In the genomic region with DNA sequence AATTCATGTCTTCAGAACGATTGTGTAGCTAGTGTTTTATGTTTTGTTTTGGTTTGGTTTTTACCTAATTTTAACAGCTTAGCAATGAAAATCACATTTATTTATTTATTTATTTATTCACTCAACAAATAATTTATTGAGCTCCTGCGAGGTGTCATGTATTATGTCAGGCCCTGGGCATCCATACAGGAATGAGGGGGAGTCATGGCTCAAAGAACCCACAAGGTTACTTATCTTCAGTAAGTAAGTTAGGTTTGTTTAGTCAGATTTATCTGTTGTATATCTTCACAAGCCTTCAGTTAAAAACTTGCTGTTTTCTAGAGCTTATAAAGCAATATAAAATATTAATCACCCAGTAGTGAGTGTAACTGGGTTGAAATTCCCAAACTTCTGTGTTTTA, we compare ENCODE assay signal across 31 cellular contexts.
DNase-seq lines count a peak whose midpoint lies in the region; ATAC-seq and TF ChIP-seq lines count a peak whose summit lies in the region.
"Had no signal": no experiment of that assay in that cellular context is flagged by ENCODE, and none has a peak within 500 bp of the region (broad histone marks: within the 10 kb centered on the region; RNA-seq: fewer than 3 reads in every experiment).

No MANE protein-coding gene starts in this region.

- peak overlapping the region; percentile 56 for H3K4me2 ChIP-seq in OCI-LY3 (ENCODE audit: low read length)
- H3K4me2 ChIP-seq: A549; BLaER1; BLaER1 treated with 17β-estradiol and CSF1 and Interleukin-3, amounts not matched to agents 10 nM and 100 nM had no signal

- DNase-seq in NCI-H226: peak; percentile 77
- DNase-seq in amniotic epithelial cell (ENCODE audit: low read depth): peak; percentile 68
- no peak for DNase-seq in NCI-H1092 treated with DMSO at 0.1 percent for 48 hours (lab: John Stamatoyannopoulos, UW)
- DNase-seq in DMS53 treated with DMSO at 0.1 percent for 48 hours (lab: John Stamatoyannopoulos, UW; ENCODE audit: unreplicated experiment): no peak
- DNase-seq: 8988T; ACHN; AML-193; BE2C; C1 segment of cervical spinal cord; Caco-2; Calu3; CD4-positive, alpha-beta memory T cell; CD4-positive, alpha-beta T cell; CD4-positive, CD25-positive, alpha-beta regulatory T cell; CD8-positive, alpha-beta memory T cell; CD8-positive, alpha-beta T cell; COR-L47; DMS 273 treated with DMSO at 0.1 percent for 48 hours; DMS153; DMS53; DMS79; DMS79 treated with DMSO at 0.1 percent for 48 hours; DND-41; EL had no signal

- no peaks in the 10 kb centered on the region for H3K79me2 ChIP-seq in OCI-LY3 (ENCODE audit: low read length)

- peaks cover 11% of the 10 kb centered on the region for H3K36me3 ChIP-seq in OCI-LY3 (replicated peaks; ENCODE audit: low read depth, low read length)
- H3K36me3 ChIP-seq: BE2C; BLaER1; BLaER1 treated with 17β-estradiol and CSF1 and Interleukin-3, amounts not matched to agents 10 nM and 100 nM had no signal

- H3K4me3 ChIP-seq in OCI-LY3 (ENCODE audit: low read length): 0 out of 2 replicates have a peak overlapping the region, but pooled peaks have one; percentile 3
- H3K4me3 ChIP-seq: A549; BLaER1; BLaER1 treated with 17β-estradiol and CSF1 and Interleukin-3, amounts not matched to agents 10 nM and 100 nM had no signal

- no peak for ATAC-seq in GM18907 (IDR thresholded peaks at IDR 0.05; ENCODE audit: unreplicated experiment)
- ATAC-seq: A549; CD8-positive, alpha-beta T cell had no signal

- peak overlapping the region; percentile 49; the same call in 1 of the 2 replicates for H2AFZ ChIP-seq in OCI-LY3 (ENCODE audit: low read depth, low read length)

- TF ChIP-seq CTCF in OCI-LY3 (IDR thresholded peaks at IDR 0.05; ENCODE audit: low read depth, low read length): no peak

- no peak overlapping the region for H3K9ac ChIP-seq in OCI-LY3 (ENCODE audit: low read length)
- H3K9ac ChIP-seq: BLaER1; BLaER1 treated with 17β-estradiol and CSF1 and Interleukin-3, amounts not matched to agents 10 nM and 100 nM had no signal

- H3K27ac ChIP-seq in OCI-LY3 (ENCODE audit: low read length): peak overlapping the region; percentile 2; the same call in 1 of the 2 replicates
- H3K27ac ChIP-seq: 22Rv1; A549; BLaER1; BLaER1 treated with 17β-estradiol and CSF1 and Interleukin-3, amounts not matched to agents 10 nM and 100 nM; C4-2B had no signal

- no peaks in the 10 kb centered on the region for H4K20me1 ChIP-seq in OCI-LY3 (ENCODE audit: insufficient read depth, low read length)
- H4K20me1 ChIP-seq: BLaER1; BLaER1 treated with 17β-estradiol and CSF1 and Interleukin-3, amounts not matched to agents 10 nM and 100 nM had no signal

- no peaks in the 10 kb centered on the region for H3K9me3 ChIP-seq in OCI-LY3 (ENCODE audit: insufficient read depth, low read length)
- H3K9me3 ChIP-seq: A549; BE2C; BLaER1; BLaER1 treated with 17β-estradiol and CSF1 and Interleukin-3, amounts not matched to agents 10 nM and 100 nM; Caco-2 had no signal

- H3K27me3 ChIP-seq in OCI-LY3 (ENCODE audit: low read depth, low read length): no peaks in the 10 kb centered on the region
- H3K27me3 ChIP-seq: BE2C; BLaER1; BLaER1 treated with 17β-estradiol and CSF1 and Interleukin-3, amounts not matched to agents 10 nM and 100 nM had no signal

- H3K4me1 ChIP-seq in OCI-LY3 (ENCODE audit: low read length): peaks cover 49% of the 10 kb centered on the region
- H3K4me1 ChIP-seq: A549; BE2C; BLaER1; BLaER1 treated with 17β-estradiol and CSF1 and Interleukin-3, amounts not matched to agents 10 nM and 100 nM; Caco-2 had no signal

Comparison
In these comparisons a context has a peak if more than half of its experiments do, and no peak if none do; other contexts are left out.
1. DNase-seq: peak in NCI-H226 (single experiment) and amniotic epithelial cell (single experiment); none in NCI-H1092 treated with DMSO at 0.1 percent for 48 hours (single experiment) and DMS53 treated with DMSO at 0.1 percent for 48 hours (single experiment).